8 cellular contexts compared by ENCODE assay signal in genomic region chr19:10553943-10554381, GRCh38.
DNase-seq lines count a peak whose midpoint lies in the region; ATAC-seq, FAIRE-seq and TF ChIP-seq lines count a peak whose summit lies in the region.

No MANE protein-coding gene starts in this region.

- no peaks in the 10 kb centered on the region for H3K27me3 ChIP-seq in HL-60 (ENCODE audit: insufficient read depth, poor library complexity, severe bottlenecking)

- ATAC-seq in GM21717 (IDR thresholded peaks at IDR 0.05; ENCODE audit: unreplicated experiment) (no peak), HG03039 (IDR thresholded peaks at IDR 0.05; ENCODE audit: unreplicated experiment) (no peak)

- TF ChIP-seq CTCF in HL-60 (IDR thresholded peaks at IDR 0.05; ENCODE audit: insufficient read depth, low read length), result no peak

- DNase-seq in GM19239 (ENCODE audit: insufficient read length, low spot score) (peak; percentile 85), HL-60 (ENCODE audit: low read depth in 1 of 2, low spot score in 1 of 2) (peak in 1 of 2 experiments; percentile 80), activated gamma-delta T cell (lab: John Stamatoyannopoulos, UW) (peak; percentile 43), NCI-H510A treated with DMSO at 0.1 percent for 48 hours (lab: John Stamatoyannopoulos, UW) (no peak), ecto neural progenitor cell (ENCODE audit: low spot score) (no peak)
- peak; percentile 31 for DNase-seq in stimulated activated CD4-positive, alpha-beta T cell treated with anti-CD3 and anti-CD28 coated beads, Interleukin-4, amount 100 ng/mL, for 24 hours

- H3K27ac ChIP-seq in HL-60 (replicated peaks), result peak overlapping the region; percentile 50

- FAIRE-seq in GM19239 (lab: Jason Lieb, UNC), result peak; percentile 90

- no peak overlapping the region for H3K4me3 ChIP-seq in HL-60 (replicated peaks; ENCODE audit: insufficient read depth, low read length)

Comparison
In these comparisons a context has a peak if more than half of its experiments do, and no peak if none do; other contexts are left out.
1. DNase-seq: peak in GM19239 (single experiment), activated gamma-delta T cell (single experiment) and stimulated activated CD4-positive, alpha-beta T cell treated with anti-CD3 and anti-CD28 coated beads, Interleukin-4, amount 100 ng/mL, for 24 hours (single experiment); none in NCI-H510A treated with DMSO at 0.1 percent for 48 hours (single experiment) and ecto neural progenitor cell (single experiment).